21 cellular contexts compared by ENCODE assay signal in the genomic region with DNA sequence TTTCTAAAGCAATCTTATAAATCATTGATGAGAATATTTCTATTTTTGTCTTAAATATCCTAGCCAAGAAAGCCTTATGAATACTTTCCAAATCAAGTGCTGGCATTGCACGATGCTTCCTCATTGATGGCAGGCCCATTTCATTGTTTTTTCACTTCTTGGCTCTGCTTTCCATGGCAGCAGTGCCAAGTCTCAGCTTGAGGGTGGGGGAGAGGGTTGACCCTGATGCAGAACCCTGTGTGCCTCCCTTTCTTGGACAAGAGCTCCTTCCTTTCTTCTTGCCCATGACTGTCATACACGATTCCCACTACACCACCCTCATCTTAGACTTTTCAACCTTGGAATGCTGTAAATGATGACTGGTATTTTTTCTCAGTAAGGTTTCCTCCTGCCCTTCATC.
"Had no signal": no experiment of that assay in that cellular context is flagged by ENCODE, and none has a peak within 500 bp of the region (broad histone marks: within the 10 kb centered on the region; RNA-seq: fewer than 3 reads in every experiment).

No MANE protein-coding gene starts in this region.

- ATAC-seq: gastrocnemius medialis; heart left ventricle; left colon; left ventricle myocardium superior; lower lobe of right lung; mucosa of descending colon; natural killer cell treated with Interleukin-12 subunit alpha and Interleukin-12 subunit beta and Interleukin-15 and Interleukin-18, amount 100 ng/mL, for 72 hours; pancreas; sciatic nerve; stimulated activated effector memory CD8-positive, alpha-beta T cell treated with anti-CD3 and anti-CD28 coated beads, Interleukin-12 subunit alpha, Interleukin-12 subunit beta, amount 100 ng/mL, for 72 hours had no signal

- DNase-seq: dorsolateral prefrontal cortex; effector CD4-positive, alpha-beta T cell; foreskin fibroblast; gastrocnemius medialis; heart left ventricle; left colon; left ventricle myocardium superior; lower lobe of right lung; mucosa of descending colon; naive B cell; pancreas; stimulated activated CD4-positive, alpha-beta T cell treated with anti-CD3 and anti-CD28 coated beads, Interleukin-12 subunit alpha, Interleukin-12 subunit beta, amount 100 ng/mL, for 4 hours; stimulated activated CD4-positive, alpha-beta T cell treated with anti-CD3 and anti-CD28 coated beads, Interleukin-1b, Interleukin-23, amount 100 ng/mL, for 48 hours; stimulated activated CD4-positive, alpha-beta T cell treated with anti-CD3 and anti-CD28 coated beads, Interleukin-4, amount 100 ng/mL, for 1 hour; stimulated activated naive CD4-positive, alpha-beta T cell treated with Interleukin-2 at 50 U/mL for 16 hours; stomach; thyroid gland; trophoblast cell had no signal
